Comparison of ENCODE assay signal across 14 cellular contexts in the genomic region with DNA sequence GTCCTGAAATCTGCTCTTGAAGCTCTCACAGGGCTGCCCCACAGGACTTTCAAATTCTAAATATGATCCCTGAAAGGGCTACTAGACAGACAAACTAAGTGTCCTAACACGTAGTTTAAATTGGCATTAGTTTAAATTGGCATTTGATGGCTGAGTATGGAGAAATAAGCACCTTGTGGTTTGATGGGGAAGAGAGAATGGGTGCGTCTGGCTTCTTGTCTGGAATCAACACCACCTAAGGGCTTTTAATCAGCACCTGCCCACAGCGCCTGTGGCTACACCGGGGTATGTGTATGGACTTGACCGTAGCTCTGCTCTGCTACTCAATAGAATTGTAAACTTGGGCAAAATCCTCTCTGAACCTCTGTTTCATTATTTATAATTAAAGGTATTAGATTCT. TPM values are rescaled to one million over a fixed set of nuclear protein-coding genes. Genes with fewer than 3 reads are reported as not detected.
"Had no signal": no experiment of that assay in that cellular context is flagged by ENCODE, and none has a peak within 500 bp of the region (broad histone marks: within the 10 kb centered on the region; RNA-seq: fewer than 3 reads in every experiment).

No MANE protein-coding gene starts in this region.

- H3K9me3 ChIP-seq: adrenal gland, thyroid gland had no signal

- H3K27me3 ChIP-seq: adrenal gland, thyroid gland had no signal

- H3K4me3 Mint-ChIP-seq: activated naive CD4-positive, alpha-beta T cell treated with anti-CD3 and anti-CD28 coated beads, Interleukin-2, amount 10 ng/mL, durations not matched to agents 7 days and 5 days; immature natural killer cell; neural crest cell had no signal

- H3K27ac Mint-ChIP-seq: activated naive CD4-positive, alpha-beta T cell treated with anti-CD3 and anti-CD28 coated beads, Interleukin-2, amount 10 ng/mL, durations not matched to agents 7 days and 5 days; activated T-helper 2 cell treated with anti-CD3 and anti-CD28 coated beads, Interferon-gamma antibody, Interleukin-2, Interleukin-4, amounts not matched to agents 10 μg/mL and 5 μg/mL and 100 μg/mL, durations not matched to agents 14 hours and 24 hours and 36 hours; immature natural killer cell had no signal

- FAIRE-seq: endometrium had no signal

- H3K4me1 Mint-ChIP-seq: immature natural killer cell had no signal

- H3K36me3 ChIP-seq: adrenal gland, thyroid gland had no signal

- H3K4me3 ChIP-seq: adrenal gland, lung, thyroid gland had no signal

- H3K9me3 Mint-ChIP-seq: activated naive CD4-positive, alpha-beta T cell treated with anti-CD3 and anti-CD28 coated beads, Interleukin-2, amount 10 ng/mL, durations not matched to agents 7 days and 5 days; activated T-helper 2 cell treated with anti-CD3 and anti-CD28 coated beads, Interferon-gamma antibody, Interleukin-2, Interleukin-4, amounts not matched to agents 10 μg/mL and 5 μg/mL and 100 μg/mL, durations not matched to agents 14 hours and 24 hours and 36 hours; immature natural killer cell; neural crest cell had no signal

- H3K27ac ChIP-seq: adrenal gland, thyroid gland had no signal

- DNase-seq: activated CD4-positive, alpha-beta T cell treated with anti-CD3 and anti-CD28 coated beads, Interleukin-2, amount 50 U/mL, for 4 hours; activated naive CD4-positive, alpha-beta T cell treated with anti-CD3 and anti-CD28 coated beads, Interleukin-2, amount 10 ng/mL, durations not matched to agents 7 days and 5 days; foreskin fibroblast; immature natural killer cell; left cardiac atrium; stimulated activated CD4-positive, alpha-beta T cell treated with anti-CD3 and anti-CD28 coated beads, Interleukin-12 subunit alpha, Interleukin-12 subunit beta, amount 100 ng/mL, for 4 hours; stimulated activated CD4-positive, alpha-beta T cell treated with anti-CD3 and anti-CD28 coated beads, Interleukin-2, amount 100 ng/mL, for 24 hours; thyroid gland had no signal

- H3K36me3 Mint-ChIP-seq: activated naive CD4-positive, alpha-beta T cell treated with anti-CD3 and anti-CD28 coated beads, Interleukin-2, amount 10 ng/mL, durations not matched to agents 7 days and 5 days had no signal

RNA-seq across cellular contexts. Expression of a gene that starts 5.7 kb away (rescaled TPM):
- total RNA-seq: neural crest cell had no signal

RNA-seq across cellular contexts. Expression of a gene that starts 46.7 kb away (rescaled TPM):
- total RNA-seq: neural crest cell, osteocyte had no signal
- polyA plus RNA-seq: immature natural killer cell had no signal
